1 cellular context compared by ENCODE assay signal in the genomic region with DNA sequence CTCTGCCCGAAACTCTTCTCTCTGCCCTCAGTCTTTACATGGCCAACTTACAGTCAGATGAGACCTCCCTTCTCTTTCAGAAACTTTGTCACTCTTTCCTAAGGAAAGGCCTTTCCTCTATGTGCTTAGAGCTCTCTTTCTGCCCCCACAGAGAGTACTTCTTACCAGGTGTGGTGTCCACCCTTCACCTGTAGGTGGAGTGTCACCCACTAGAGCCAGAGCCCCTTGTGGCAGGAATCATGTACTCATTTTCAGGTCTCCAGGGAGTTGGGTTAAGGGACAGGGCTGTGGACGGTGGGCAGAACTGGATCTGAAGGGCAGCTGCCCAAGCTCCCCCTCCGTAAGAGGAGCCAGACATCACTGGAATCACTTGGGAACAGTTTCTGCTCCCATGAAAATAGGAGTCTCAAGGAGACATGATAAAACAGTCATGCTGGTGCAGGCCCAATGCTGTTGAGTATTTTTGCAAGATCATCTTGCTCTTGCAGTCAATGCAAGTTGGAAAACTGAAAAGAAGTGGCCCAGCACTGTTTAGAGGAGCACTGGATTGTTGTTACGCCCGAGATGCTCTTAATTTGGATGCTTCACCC.
TF ChIP-seq lines count a peak whose summit lies in the region.

No MANE protein-coding gene starts in this region.

TF ChIP-seq in HepG2, 621 proteins besides CTCF, POLR2A, EP300 and RAD21 (continued from another document):
- TF ChIP-seq CREB3 (CRISPR knock-in tag; IDR thresholded peaks at IDR 0.05) (no peak), HMGXB4 (CRISPR knock-in tag; IDR thresholded peaks at IDR 0.05; ENCODE audit: borderline replicate concordance in 1 of 2, low read depth in 1 of 2) (peak in 1 of 2 experiments; percentile 63; a peak in 1 of 4 replicates), HMG20B (CRISPR knock-in tag; conservative IDR thresholded peaks at IDR 0.05) (no peak)
